ENCODE assay signal across 8 cellular contexts in the genomic region with DNA sequence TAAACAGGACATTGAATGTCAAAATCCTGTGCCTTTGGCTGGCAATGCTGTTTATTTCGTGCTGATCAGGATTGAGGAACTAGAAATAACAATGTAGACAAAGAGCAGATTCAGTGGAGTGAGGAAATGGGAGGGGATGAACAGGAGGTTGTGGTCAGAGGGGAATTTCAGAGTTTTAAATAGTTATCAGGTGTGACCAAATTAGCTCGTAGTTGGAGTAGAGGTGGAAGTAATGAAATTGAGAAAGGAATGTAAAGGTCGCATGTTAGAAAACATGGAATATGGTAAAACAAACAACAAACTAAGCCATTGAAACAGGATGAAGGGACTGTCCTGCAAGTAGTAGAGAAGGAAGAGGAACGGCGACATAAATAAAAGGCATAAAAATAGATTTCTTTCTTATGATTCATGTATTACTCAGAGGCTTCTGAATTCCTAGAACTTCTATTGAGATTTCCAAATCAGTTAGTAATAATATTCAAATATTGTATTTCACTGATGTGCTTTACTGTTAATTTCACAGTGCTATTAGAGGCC. TPM values are rescaled to one million over a fixed set of nuclear protein-coding genes. Genes with fewer than 3 reads are reported as not detected.
DNase-seq lines count a peak whose midpoint lies in the region; ATAC-seq, FAIRE-seq and TF ChIP-seq lines count a peak whose summit lies in the region.

No MANE protein-coding gene starts in this region.

- H3K27me3 ChIP-seq in H1 (replicated peaks in 1 of 4; ENCODE audit: control insufficient read depth in 3 of 4, extremely low read depth in 1 of 4, insufficient read depth in 3 of 4, low read length in 3 of 4) (no peaks in the 10 kb centered on the region), esophagus muscularis mucosa (no peaks in the 10 kb centered on the region)
- no peaks in the 10 kb centered on the region for H3K27me3 ChIP-seq in CD4-positive, alpha-beta T cell (ENCODE audit: control insufficient read depth, insufficient read depth, low read length)

- H3K4ac ChIP-seq in H1 (replicated peaks; ENCODE audit: insufficient read length, low read depth, low read length) = no peak overlapping the region

- peaks cover 10% of the 10 kb centered on the region for H3K4me1 Mint-ChIP-seq in CD4-positive, alpha-beta T cell (ENCODE audit: low read depth)

- no peaks in the 10 kb centered on the region for H4K20me1 ChIP-seq in H1 (replicated peaks in 1 of 2; ENCODE audit: control insufficient read depth in 1 of 2, insufficient read depth in 2 of 2, low read length in 2 of 2)

- no peak overlapping the region for H2BK15ac ChIP-seq in H1 (ENCODE audit: low read length)

- peak; percentile 59 for ATAC-seq in GM21381 (IDR thresholded peaks at IDR 0.05; ENCODE audit: unreplicated experiment)
- peak; percentile 46 for ATAC-seq in stimulated activated naive CD8-positive, alpha-beta T cell treated with anti-CD3 and anti-CD28 coated beads, Interleukin-15, Interleukin-2, amounts not matched to agents 100 U/mL and 50 U/mL, for 24 hours
- no peak for ATAC-seq in CD4-positive, alpha-beta T cell (ENCODE audit: poor library complexity)

- FAIRE-seq in H1 (lab: Jason Lieb, UNC) = no peak

- TF ChIP-seq CTCF in H1 (IDR thresholded peaks at IDR 0.05; ENCODE audit: control extremely low read depth in 1 of 3, insufficient read depth in 1 of 3, low read depth in 1 of 3, low read length in 3 of 3) = no peak
- no peak for TF ChIP-seq CTCF in esophagus muscularis mucosa (IDR thresholded peaks at IDR 0.05)
- no peak for TF ChIP-seq CTCF in CD4-positive, alpha-beta T cell (IDR thresholded peaks at IDR 0.05)

- H2AFZ ChIP-seq in H1 (ENCODE audit: low read length) = peak overlapping the region; percentile 10; the same call in 1 of the 2 replicates

- no peak overlapping the region for H2BK120ac ChIP-seq in H1 (replicated peaks; ENCODE audit: low read depth, low read length)

- H3K23ac ChIP-seq in H1 (ENCODE audit: insufficient read length) = no peak overlapping the region

- CTCF ChIA-PET in H1 (lab: Charles Lee; ENCODE audit: partially characterized antibody) = interaction anchor here (0.8 to 1.6 kb wide), 6 partner anchors 9 to 76 kb away, joined by 3 to 4 read pairs (median 3); no protein-coding TSS in a partner anchor
- CTCF ChIA-PET in CD4-positive, alpha-beta T cell (lab: Charles Lee) = no interaction called here

- H3K56ac ChIP-seq in H1 (replicated peaks; ENCODE audit: insufficient read length, low read depth, low read length) = no peak overlapping the region

- 79 to 100% methylated on average over 2 to 5 of the region's 5 CpGs for WGBS in H1 (ENCODE audit: extremely low coverage in 1 of 2, insufficient coverage in 1 of 2, insufficient read length in 1 of 2, insufficient replicate concordance in 2 of 2, low coverage in 1 of 2, low lambda C conversion rate in 2 of 2, missing lambda C conversion rate in 1 of 2), 2 experiments
- 33% methylated on average over 5 of the region's 5 CpGs for WGBS in esophagus muscularis mucosa

- no peak overlapping the region for H4K91ac ChIP-seq in H1 (replicated peaks; ENCODE audit: insufficient read length, low read length)

- H2BK5ac ChIP-seq in H1 (ENCODE audit: low read depth, low read length) = no peak overlapping the region

- DNase-seq in A172 (ENCODE audit: low spot score) (peak; percentile 44), NCI-H226 (peak; percentile 66), H1 (ENCODE audit: low read depth in 1 of 2, low spot score in 2 of 2) (no peak), esophagus muscularis mucosa (ENCODE audit: extremely low spot score) (no peak), GM19238 (ENCODE audit: insufficient read length, low spot score) (no peak)
- no peak for DNase-seq in stimulated activated naive CD8-positive, alpha-beta T cell treated with anti-CD3 and anti-CD28 coated beads, Interleukin-15, Interleukin-2, amounts not matched to agents 100 U/mL and 50 U/mL, for 24 hours
- no peak for DNase-seq in CD4-positive, alpha-beta T cell

- H3K4me2 ChIP-seq in H1 (ENCODE audit: insufficient read depth in 1 of 2, low read depth in 2 of 2, low read length in 2 of 2) = no peak overlapping the region

- H2AK5ac ChIP-seq in H1 (ENCODE audit: low read depth, low read length) = no peak overlapping the region

- intact Hi-C loops in esophagus muscularis mucosa (cut with DNase I) = no loop called here
- intact Hi-C loops in CD4-positive, alpha-beta T cell (cut with DNase I, micrococcal nuclease) = no loop called here

- H3K9ac ChIP-seq in H1 (replicated peaks in 1 of 4; ENCODE audit: extremely low read depth in 1 of 4, low read depth in 3 of 4, low read length in 3 of 4) = no peak overlapping the region

- no peak overlapping the region for H2BK20ac ChIP-seq in H1 (ENCODE audit: low read length)

- no peak overlapping the region for H3K4me3 ChIP-seq in H1 (ENCODE audit: extremely low read depth in 1 of 4, insufficient read depth in 2 of 4, low read depth in 3 of 4, low read length in 4 of 4)
- H3K4me3 ChIP-seq in esophagus muscularis mucosa = no peak overlapping the region

- H3K36me3 ChIP-seq in H1 (ENCODE audit: control insufficient read depth in 2 of 4, insufficient read depth in 4 of 4, low read length in 3 of 4) = no peaks in the 10 kb centered on the region
- H3K36me3 ChIP-seq in esophagus muscularis mucosa = no peaks in the 10 kb centered on the region

- H3K23me2 ChIP-seq in H1 (ENCODE audit: low read depth, low read length) = no peaks in the 10 kb centered on the region

- no peak overlapping the region for H4K5ac ChIP-seq in H1 (ENCODE audit: insufficient read length, low read depth, low read length)

- H3K9me3 Mint-ChIP-seq in CD4-positive, alpha-beta T cell = peaks cover 4% of the 10 kb centered on the region

- H2BK12ac ChIP-seq in H1 (ENCODE audit: low read depth, low read length) = no peak overlapping the region

- no peak overlapping the region for H3K4me3 Mint-ChIP-seq in CD4-positive, alpha-beta T cell

- H3K9me3 ChIP-seq in H1 (ENCODE audit: insufficient read depth in 2 of 2, low read depth in 1 of 2, low read length in 1 of 2) = no peaks in the 10 kb centered on the region
- no peaks in the 10 kb centered on the region for H3K9me3 ChIP-seq in esophagus muscularis mucosa
- no peaks in the 10 kb centered on the region for H3K9me3 ChIP-seq in CD4-positive, alpha-beta T cell (ENCODE audit: control insufficient read depth, low read length)

- no peak overlapping the region for H3K14ac ChIP-seq in H1 (ENCODE audit: insufficient read length)

- H3K79me2 ChIP-seq in H1 (ENCODE audit: control insufficient read depth in 1 of 2, insufficient read depth in 2 of 2, low read length in 2 of 2) = no peaks in the 10 kb centered on the region

- TF ChIP-seq EP300 in H1 (IDR thresholded peaks at IDR 0.05; ENCODE audit: borderline replicate concordance in 1 of 2, low read depth in 2 of 2, low read length in 2 of 2) = no peak
- TF ChIP-seq EP300 in esophagus muscularis mucosa (IDR thresholded peaks at IDR 0.05) = no peak

- no peak overlapping the region for H3K27ac ChIP-seq in H1 (ENCODE audit: low read depth, low read length)
- H3K27ac ChIP-seq in esophagus muscularis mucosa (replicated peaks in 1 of 4) = no peak overlapping the region
- H3K27ac ChIP-seq in CD4-positive, alpha-beta T cell (ENCODE audit: low read depth, low read length) = no peak overlapping the region

- H3K79me1 ChIP-seq in H1 (ENCODE audit: low read depth, low read length) = no peaks in the 10 kb centered on the region

- H3K18ac ChIP-seq in H1 (ENCODE audit: extremely low read depth, low read length) = no peak overlapping the region

- POLR2A ChIA-PET in H1 (lab: Charles Lee; ENCODE audit: partially characterized antibody) = interaction anchor here (1.4 to 2.1 kb wide), 2 partner anchors 9 to 18 kb away, joined by 4 to 10 read pairs; partner anchors contain the start of gene SAV1
- POLR2A ChIA-PET in CD4-positive, alpha-beta T cell (lab: Charles Lee) = no interaction called here

- no peak overlapping the region for H4K8ac ChIP-seq in H1 (ENCODE audit: extremely low read depth, insufficient read depth, low read length)

- H3K36me3 Mint-ChIP-seq in CD4-positive, alpha-beta T cell (ENCODE audit: low read depth) = no peaks in the 10 kb centered on the region

- H3K27ac Mint-ChIP-seq in CD4-positive, alpha-beta T cell = no peak overlapping the region

- no peaks in the 10 kb centered on the region for H3K27me3 Mint-ChIP-seq in CD4-positive, alpha-beta T cell

- TF ChIP-seq POLR2A in H1 (IDR thresholded peaks at IDR 0.05; ENCODE audit: control extremely low read depth in 1 of 2, low read depth in 2 of 2, low read length in 2 of 2) = no peak
- no peak for TF ChIP-seq POLR2A in esophagus muscularis mucosa (IDR thresholded peaks at IDR 0.05; ENCODE audit: low read depth)

- H3K4me1 ChIP-seq in H1 (replicated peaks in 1 of 4; ENCODE audit: control insufficient read depth in 3 of 4, insufficient read depth in 4 of 4, low read length in 3 of 4) (no peaks in the 10 kb centered on the region), esophagus muscularis mucosa (peaks cover 0 to 12% (median 6%) of the 10 kb centered on the region in 4 donors)

- no peak for TF ChIP-seq RAD21 in H1 (IDR thresholded peaks at IDR 0.05 in 1 of 2, conservative IDR thresholded peaks at IDR 0.05 in 1 of 2; ENCODE audit: low read depth in 2 of 2, low read length in 2 of 2)

TF ChIP-seq in H1, 55 proteins besides CTCF, POLR2A, EP300 and RAD21:
- no peak for TF ChIP-seq CREB1 (IDR thresholded peaks at IDR 0.05)
- no peak for TF ChIP-seq CHD2 (IDR thresholded peaks at IDR 0.05; ENCODE audit: low read length)
- TF ChIP-seq SP1 (IDR thresholded peaks at IDR 0.05; ENCODE audit: low read depth, low read length) = no peak
- TF ChIP-seq MAFK (IDR thresholded peaks at IDR 0.05; ENCODE audit: low read depth, low read length) = no peak
- TF ChIP-seq TEAD4 (IDR thresholded peaks at IDR 0.05; ENCODE audit: low read depth, low read length) = no peak
- TF ChIP-seq SAP30 (IDR thresholded peaks at IDR 0.05; ENCODE audit: insufficient read depth, insufficient replicate concordance, low read length) = no peak
- TF ChIP-seq SUZ12 (IDR thresholded peaks at IDR 0.05; ENCODE audit: low read length) = no peak

RNA-seq across cellular contexts. Expression of gene SAV1, which starts 9.5 kb away (rescaled TPM):
- 7.3 and 9.6 TPM in 2 replicates for total RNA-seq in A172 (2014; rRNA removed; shearing (Covaris generic))
- total RNA-seq in H1 (2021; fragmentation: NEBNext Ultra II Directional; extraction: Animal tissue kit (Norgen Biotek cat#: 25700)) = 72.5 and 78.3 TPM in 2 replicates
- 11.5 and 15.9 TPM in 2 replicates for polyA plus RNA-seq in H1 (2011; rRNA removed)
- 23.0 TPM for polyA plus RNA-seq in H1 (2011; cell fraction: cytosol; rRNA removed)
- 13.7 TPM for polyA plus RNA-seq in H1 (2011; cell fraction: nucleus; rRNA removed)
- 26.1 to 52.9 TPM (median 34.0 TPM) in 4 replicates for polyA plus RNA-seq in H1 (2012, experiment 1 of 2)
- 11.1 TPM for polyA plus RNA-seq in H1 (2012, experiment 2 of 2)
- 60.3 TPM for polyA plus RNA-seq in H1 (2013, experiment 1 of 2)
- polyA plus RNA-seq in H1 (2013, experiment 2 of 2) = 56.8 TPM
- polyA minus RNA-seq in H1 (2011; rRNA and poly(A)+ RNA removed) = 24.0 and 29.6 TPM in 2 replicates
- 19.4 TPM for polyA minus RNA-seq in H1 (2011; cell fraction: cytosol; rRNA and poly(A)+ RNA removed)
- 42.9 TPM for polyA minus RNA-seq in H1 (2011; cell fraction: nucleus; rRNA and poly(A)+ RNA removed)
- total RNA-seq in esophagus muscularis mucosa = 10 to 100 TPM; 34.5 to 48.5 (median 40.2) TPM
- total RNA-seq in CD4-positive, alpha-beta T cell = 1 to 10 TPM; 7.9 to 8.8 TPM

Comparison
In these comparisons a context has a peak if more than half of its experiments do, and no peak if none do; other contexts are left out.
1. DNase-seq: peak in A172 (single experiment) and NCI-H226 (single experiment); none in H1 (0 of 2), stimulated activated naive CD8-positive, alpha-beta T cell treated with anti-CD3 and anti-CD28 coated beads, Interleukin-15, Interleukin-2, amounts not matched to agents 100 U/mL and 50 U/mL, for 24 hours (single experiment), esophagus muscularis mucosa (single experiment), CD4-positive, alpha-beta T cell (0 of 10) and GM19238 (single experiment).